11 cellular contexts compared by ENCODE assay signal in genomic region chr3:183044547-183045229, GRCh38. TPM values are rescaled to one million over a fixed set of nuclear protein-coding genes. Genes with fewer than 3 reads are reported as not detected.
DNase-seq lines count a peak whose midpoint lies in the region; ATAC-seq, FAIRE-seq and TF ChIP-seq lines count a peak whose summit lies in the region.
"Had no signal": no experiment of that assay in that cellular context is flagged by ENCODE, and none has a peak within 500 bp of the region (broad histone marks: within the 10 kb centered on the region; RNA-seq: fewer than 3 reads in every experiment).

No MANE protein-coding gene starts in this region.

- intact Hi-C loops in CD8-positive, alpha-beta T cell (cut with DNase I, micrococcal nuclease), result no loop called here
- intact Hi-C loops in activated CD4-positive, alpha-beta memory T cell treated with anti-CD3 and anti-CD28 coated beads for 36 hours (cut with micrococcal nuclease), result no loop called here

- H3K27me3 ChIP-seq in KMS-11 (ENCODE audit: insufficient read depth, low read depth), result no peaks in the 10 kb centered on the region
- H3K27me3 ChIP-seq in CD8-positive, alpha-beta T cell (ENCODE audit: insufficient read depth, low read length), result no peaks in the 10 kb centered on the region
- H3K27me3 ChIP-seq: pancreas had no signal

- no peak for TF ChIP-seq POLR2A in erythroblast (IDR thresholded peaks at IDR 0.05; ENCODE audit: low read length)

- H3K27ac ChIP-seq in KMS-11, result no peak overlapping the region
- H3K27ac ChIP-seq in CD8-positive, alpha-beta T cell (ENCODE audit: low read depth, low read length), result no peak overlapping the region
- H3K27ac ChIP-seq: pancreas had no signal

- no peak overlapping the region for H2AFZ ChIP-seq in KMS-11 (ENCODE audit: low read depth)

- no peaks in the 10 kb centered on the region for H3K9me3 Mint-ChIP-seq in CD8-positive, alpha-beta T cell
- no peaks in the 10 kb centered on the region for H3K9me3 Mint-ChIP-seq in activated CD4-positive, alpha-beta memory T cell treated with anti-CD3 and anti-CD28 coated beads for 36 hours

- H3K4me1 Mint-ChIP-seq in CD8-positive, alpha-beta T cell (ENCODE audit: low read depth), result no peaks in the 10 kb centered on the region
- H3K4me1 Mint-ChIP-seq in activated CD4-positive, alpha-beta memory T cell treated with anti-CD3 and anti-CD28 coated beads for 36 hours (ENCODE audit: low read depth), result no peaks in the 10 kb centered on the region

- H3K9me3 ChIP-seq in CD8-positive, alpha-beta T cell (ENCODE audit: low read length), result no peaks in the 10 kb centered on the region
- H3K9me3 ChIP-seq: pancreas had no signal

- H3K36me3 Mint-ChIP-seq in CD8-positive, alpha-beta T cell, result peaks cover 69% of the 10 kb centered on the region
- peaks cover 32% of the 10 kb centered on the region for H3K36me3 Mint-ChIP-seq in activated CD4-positive, alpha-beta memory T cell treated with anti-CD3 and anti-CD28 coated beads for 36 hours

- no peak overlapping the region for H3K27ac Mint-ChIP-seq in CD8-positive, alpha-beta T cell
- no peak overlapping the region for H3K27ac Mint-ChIP-seq in activated CD4-positive, alpha-beta memory T cell treated with anti-CD3 and anti-CD28 coated beads for 36 hours

- H4K20me1 ChIP-seq in KMS-11 (ENCODE audit: insufficient read depth), result no peaks in the 10 kb centered on the region; the same call in 1 of the 2 replicates

- no peak overlapping the region for H3K9ac ChIP-seq in KMS-11

- H3K4me2 ChIP-seq in KMS-11, result peak overlapping the region; percentile 34; the same call in 1 of the 2 replicates

- H3K4me3 Mint-ChIP-seq in CD8-positive, alpha-beta T cell, result no peak overlapping the region
- H3K4me3 Mint-ChIP-seq in activated CD4-positive, alpha-beta memory T cell treated with anti-CD3 and anti-CD28 coated beads for 36 hours, result no peak overlapping the region

- peak; percentile 88 for DNase-seq in GM12864 (ENCODE audit: low read depth)
- DNase-seq in frontal cortex (ENCODE audit: low spot score in 2 of 2), result no peak
- DNase-seq in erythroblast (lab: John Stamatoyannopoulos, UW), result no peak
- no peak for DNase-seq in CD8-positive, alpha-beta T cell
- DNase-seq in activated CD4-positive, alpha-beta memory T cell treated with anti-CD3 and anti-CD28 coated beads for 36 hours, result no peak
- DNase-seq: NCI-H526 treated with DMSO at 0.1 percent for 48 hours, pancreas had no signal

- H3K4me3 ChIP-seq in GM12864 (ENCODE audit: low read depth, low read length) (no peak overlapping the region), KMS-11 (IDR thresholded peaks at IDR 0.05; ENCODE audit: insufficient read depth, low read depth, low read length) (no peak overlapping the region)
- no peak overlapping the region for H3K4me3 ChIP-seq in CD8-positive, alpha-beta T cell (ENCODE audit: low read depth, low read length)
- H3K4me3 ChIP-seq: pancreas had no signal

- no peaks in the 10 kb centered on the region; the same call in 1 of the 2 replicates for H3K36me3 ChIP-seq in KMS-11 (ENCODE audit: insufficient read depth)
- H3K36me3 ChIP-seq in CD8-positive, alpha-beta T cell (ENCODE audit: insufficient read depth, low read length), result peaks cover 6% of the 10 kb centered on the region

- no peaks in the 10 kb centered on the region for H3K79me2 ChIP-seq in KMS-11 (ENCODE audit: insufficient read depth, low read depth)

- FAIRE-seq in frontal cortex (lab: Jason Lieb, UNC), result no peak
- FAIRE-seq: pancreas, TTC549 had no signal

- H3K4me1 ChIP-seq in KMS-11 (ENCODE audit: low read depth, poor library complexity, severe bottlenecking), result peaks cover 34% of the 10 kb centered on the region
- no peaks in the 10 kb centered on the region for H3K4me1 ChIP-seq in CD8-positive, alpha-beta T cell (ENCODE audit: insufficient read depth, low read length)

- CTCF ChIA-PET in CD8-positive, alpha-beta T cell (lab: Charles Lee), result no interaction called here
- CTCF ChIA-PET in activated CD4-positive, alpha-beta memory T cell treated with anti-CD3 and anti-CD28 coated beads for 36 hours (lab: Charles Lee), result no interaction called here

- ATAC-seq in GM19395 (IDR thresholded peaks at IDR 0.05; ENCODE audit: unreplicated experiment), result peak; percentile 96
- peak; percentile 93 for ATAC-seq in HG02884 (IDR thresholded peaks at IDR 0.05; ENCODE audit: unreplicated experiment)
- no peak for ATAC-seq in CD8-positive, alpha-beta T cell
- ATAC-seq: pancreas had no signal

- POLR2A ChIA-PET in CD8-positive, alpha-beta T cell (lab: Charles Lee), result no interaction called here
- POLR2A ChIA-PET in activated CD4-positive, alpha-beta memory T cell treated with anti-CD3 and anti-CD28 coated beads for 36 hours (lab: Charles Lee), result no interaction called here

- TF ChIP-seq CTCF in GM12864 (IDR thresholded peaks at IDR 0.05; ENCODE audit: low read depth, low read length, missing control alignments), result no peak
- no peak for TF ChIP-seq CTCF in KMS-11 (conservative IDR thresholded peaks at IDR 0.05; ENCODE audit: low read depth, low read length)
- no peak for TF ChIP-seq CTCF in CD8-positive, alpha-beta T cell (IDR thresholded peaks at IDR 0.05)

- no peaks in the 10 kb centered on the region for H3K27me3 Mint-ChIP-seq in CD8-positive, alpha-beta T cell (ENCODE audit: low read depth)
- no peaks in the 10 kb centered on the region for H3K27me3 Mint-ChIP-seq in activated CD4-positive, alpha-beta memory T cell treated with anti-CD3 and anti-CD28 coated beads for 36 hours

RNA-seq across cellular contexts. Expression of gene MCCC1, which starts 54.6 kb away (rescaled TPM):
- total RNA-seq in frontal cortex, result 38.3 TPM
- total RNA-seq in CD8-positive, alpha-beta T cell, result 10 to 100 TPM; 12.8 to 25.9 TPM
- 10 to 100 TPM; 28.4 to 29.7 TPM for total RNA-seq in activated CD4-positive, alpha-beta memory T cell treated with anti-CD3 and anti-CD28 coated beads for 36 hours
